31 cellular contexts compared by ENCODE assay signal in the genomic region with DNA sequence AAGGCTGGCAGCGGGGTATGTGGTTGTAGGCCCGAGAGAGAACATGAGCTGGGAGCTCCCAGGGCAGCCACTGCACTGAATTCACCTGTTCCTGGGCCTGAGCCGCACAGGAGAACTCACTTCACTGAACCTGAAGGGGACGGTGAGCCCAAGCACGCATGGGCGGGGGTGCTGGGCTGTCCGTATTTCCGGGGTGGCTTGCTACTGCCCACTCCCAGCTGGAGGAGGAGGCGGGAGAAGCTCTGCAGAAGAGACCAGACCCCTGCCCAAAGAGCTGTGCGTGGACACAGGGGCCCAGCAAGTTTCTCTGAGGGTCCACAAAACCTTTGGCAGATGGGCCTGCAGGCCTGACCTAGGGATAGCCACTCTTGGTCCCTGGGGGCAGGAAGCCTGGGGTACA.
"Had no signal": no experiment of that assay in that cellular context is flagged by ENCODE, and none has a peak within 500 bp of the region (broad histone marks: within the 10 kb centered on the region; RNA-seq: fewer than 3 reads in every experiment).

No MANE protein-coding gene starts in this region.

- H3K9ac ChIP-seq: parathyroid adenoma had no signal

- H3K36me3 Mint-ChIP-seq: naive B cell; natural killer cell treated with Interleukin-12 subunit alpha and Interleukin-12 subunit beta and Interleukin-15 and Interleukin-18, amount 100 ng/mL, for 72 hours had no signal

- DNase-seq: colonic mucosa; effector CD8-positive, alpha-beta T cell; endodermal cell; foreskin keratinocyte; left cardiac atrium; mesenchymal stem cell; naive B cell; stimulated activated CD4-positive, alpha-beta T cell treated with anti-CD3 and anti-CD28 coated beads, Interleukin-12 subunit alpha, Interleukin-12 subunit beta, amount 100 ng/mL, for 4 hours; stimulated activated CD4-positive, alpha-beta T cell treated with anti-CD3 and anti-CD28 coated beads, Interleukin-1b, Interleukin-23, amount 100 ng/mL, for 48 hours; stimulated activated CD4-positive, alpha-beta T cell treated with anti-CD3 and anti-CD28 coated beads, Interleukin-4, amount 100 ng/mL, for 1 hour; stimulated activated naive CD8-positive, alpha-beta T cell treated with anti-CD3 and anti-CD28 coated beads, Interleukin-15, Interleukin-2, amounts not matched to agents 100 U/mL and 50 U/mL, for 24 hours; substantia nigra; testis; tibial artery had no signal

- H2AFZ ChIP-seq: hepatocyte, parathyroid adenoma had no signal

- H3K27me3 ChIP-seq: colonic mucosa, esophagus muscularis mucosa, foreskin keratinocyte, gastroesophageal sphincter, heart left ventricle, hepatocyte, left lung, testis, tibial artery had no signal

- H3K4me3 ChIP-seq: colonic mucosa, esophagus muscularis mucosa, gastroesophageal sphincter, heart left ventricle, hepatocyte, left lung, mucosa of descending colon, smooth muscle cell, testis, tibial artery had no signal

- H3K4me2 ChIP-seq: hepatocyte, smooth muscle cell had no signal

- ATAC-seq: foreskin keratinocyte; gastroesophageal sphincter; heart left ventricle; left cardiac atrium; mucosa of descending colon; natural killer cell treated with Interleukin-12 subunit alpha and Interleukin-12 subunit beta and Interleukin-15 and Interleukin-18, amount 100 ng/mL, for 72 hours; sciatic nerve; stimulated activated memory B cell treated with anti-CD40 and anti-IgM and Interleukin-4, amounts not matched to agents 10 μg/mL and 1 μg/mL and 100 μg/mL, for 72 hours; stimulated activated naive CD8-positive, alpha-beta T cell treated with anti-CD3 and anti-CD28 coated beads, Interleukin-15, Interleukin-2, amounts not matched to agents 100 U/mL and 50 U/mL, for 24 hours had no signal

- H3K9me3 Mint-ChIP-seq: dendritic cell treated with granulocyte-macrophage colony-stimulating factor and Interleukin-4, amounts not matched to agents 40 ng/mL and 50 ng/mL, for 4 days; endodermal cell; mesothelial cell of epicardium; naive B cell; natural killer cell treated with Interleukin-12 subunit alpha and Interleukin-12 subunit beta and Interleukin-15 and Interleukin-18, amount 100 ng/mL, for 72 hours; neural crest cell; stimulated activated memory B cell treated with anti-CD40 and anti-IgM and Interleukin-4, amounts not matched to agents 10 μg/mL and 1 μg/mL and 100 μg/mL, for 72 hours; type B pancreatic cell had no signal

- H3K4me3 Mint-ChIP-seq: dendritic cell treated with granulocyte-macrophage colony-stimulating factor and Interleukin-4, amounts not matched to agents 40 ng/mL and 50 ng/mL, for 4 days; endodermal cell; mesothelial cell of epicardium; natural killer cell treated with Interleukin-12 subunit alpha and Interleukin-12 subunit beta and Interleukin-15 and Interleukin-18, amount 100 ng/mL, for 72 hours; stimulated activated memory B cell treated with anti-CD40 and anti-IgM and Interleukin-4, amounts not matched to agents 10 μg/mL and 1 μg/mL and 100 μg/mL, for 72 hours had no signal

- H3K27ac Mint-ChIP-seq: dendritic cell treated with granulocyte-macrophage colony-stimulating factor and Interleukin-4, amounts not matched to agents 40 ng/mL and 50 ng/mL, for 4 days; mesothelial cell of epicardium; natural killer cell treated with Interleukin-12 subunit alpha and Interleukin-12 subunit beta and Interleukin-15 and Interleukin-18, amount 100 ng/mL, for 72 hours; stimulated activated memory B cell treated with anti-CD40 and anti-IgM and Interleukin-4, amounts not matched to agents 10 μg/mL and 1 μg/mL and 100 μg/mL, for 72 hours; type B pancreatic cell had no signal

- H3K4me1 ChIP-seq: parathyroid adenoma had no signal

- H3K27me3 Mint-ChIP-seq: dendritic cell treated with granulocyte-macrophage colony-stimulating factor and Interleukin-4, amounts not matched to agents 40 ng/mL and 50 ng/mL, for 4 days; naive B cell; natural killer cell treated with Interleukin-12 subunit alpha and Interleukin-12 subunit beta and Interleukin-15 and Interleukin-18, amount 100 ng/mL, for 72 hours; progenitor cell of endocrine pancreas; stimulated activated memory B cell treated with anti-CD40 and anti-IgM and Interleukin-4, amounts not matched to agents 10 μg/mL and 1 μg/mL and 100 μg/mL, for 72 hours; type B pancreatic cell had no signal

- H3K36me3 ChIP-seq: colonic mucosa had no signal

- H3K27ac ChIP-seq: colonic mucosa, epithelial cell of prostate, esophagus muscularis mucosa, foreskin keratinocyte, gastroesophageal sphincter, heart left ventricle, hepatocyte, left lung, parathyroid adenoma, testis, tibial artery had no signal

- H3K9me3 ChIP-seq: colonic mucosa, esophagus muscularis mucosa, gastroesophageal sphincter, heart left ventricle, left lung, mucosa of descending colon, testis, tibial artery had no signal
